In the genomic region with DNA sequence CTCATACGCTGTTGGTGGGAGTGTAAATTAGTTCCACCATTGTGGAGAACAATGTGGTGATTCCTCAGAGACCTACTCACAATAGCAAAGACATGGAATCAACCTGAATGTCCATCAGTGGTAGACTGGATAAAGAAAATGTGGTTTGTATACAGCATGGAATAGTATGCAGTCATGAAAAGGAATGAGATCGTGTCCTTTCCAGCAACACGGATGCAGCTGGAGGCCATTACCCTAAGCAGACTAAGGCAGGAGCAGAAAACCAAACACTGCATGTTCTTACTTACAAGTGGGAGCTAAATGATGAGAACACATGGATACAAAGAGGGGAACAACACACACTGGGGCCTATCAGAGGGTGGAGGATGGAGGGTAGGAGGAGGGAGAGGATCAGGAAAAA, we compare ENCODE assay signal across 24 cellular contexts.
"Had no signal": no experiment of that assay in that cellular context is flagged by ENCODE, and none has a peak within 500 bp of the region (broad histone marks: within the 10 kb centered on the region; RNA-seq: fewer than 3 reads in every experiment).

No MANE protein-coding gene starts in this region.

- H3K27me3 ChIP-seq: adrenal gland had no signal

- H3K9ac ChIP-seq: KMS-11 had no signal

- DNase-seq: activated CD4-positive, alpha-beta memory T cell treated with anti-CD3 and anti-CD28 coated beads for 36 hours; activated CD4-positive, alpha-beta T cell treated with anti-CD3 and anti-CD28 coated beads, Interleukin-2, amount 10 ng/mL, durations not matched to agents 7 days and 5 days; activated CD4-positive, CD25-positive, alpha-beta regulatory T cell; activated CD8-positive, alpha-beta memory T cell treated with anti-CD3 and anti-CD28 coated beads for 24 hours; activated gamma-delta T cell; activated naive CD4-positive, alpha-beta T cell treated with anti-CD3 and anti-CD28 coated beads, Interleukin-2, amount 10 ng/mL, durations not matched to agents 7 days and 5 days; activated naive CD8-positive, alpha-beta T cell treated with anti-CD3 and anti-CD28 coated beads, Interleukin-2, amount 10 ng/mL, durations not matched to agents 7 days and 5 days; activated T-cell treated with anti-CD3 and anti-CD28 coated beads, Interleukin-2, amount 50 U/mL, for 4 hours; anterior cingulate cortex; central memory CD4-positive, alpha-beta T cell; NCI-H1092; NCI-H1417; NCI-H1694; NCI-H2029; NCI-H510A treated with DMSO at 0.1 percent for 48 hours; NCI-H69; NK-92 treated with Interleukin-12 subunit alpha and Interleukin-12 subunit beta, amount 100 ng/mL, for 24 hours; SHP77 treated with DMSO at 0.1 percent for 48 hours; T-helper 2 cell; T1000 had no signal

- FAIRE-seq: RCC 7860, TTC549 had no signal

- H3K4me2 ChIP-seq: KMS-11 had no signal

- H3K4me3 Mint-ChIP-seq: activated CD4-positive, alpha-beta memory T cell treated with anti-CD3 and anti-CD28 coated beads for 36 hours; activated CD4-positive, alpha-beta T cell treated with anti-CD3 and anti-CD28 coated beads, Interleukin-2, amount 10 ng/mL, durations not matched to agents 7 days and 5 days; activated naive CD4-positive, alpha-beta T cell treated with anti-CD3 and anti-CD28 coated beads, Interleukin-2, amount 10 ng/mL, durations not matched to agents 7 days and 5 days; activated naive CD8-positive, alpha-beta T cell treated with anti-CD3 and anti-CD28 coated beads, Interleukin-2, amount 10 ng/mL, durations not matched to agents 7 days and 5 days; activated T-cell treated with anti-CD3 and anti-CD28 coated beads, Interleukin-2, amount 50 U/mL, for 4 hours had no signal

- H3K27me3 Mint-ChIP-seq: activated CD4-positive, alpha-beta memory T cell treated with anti-CD3 and anti-CD28 coated beads for 36 hours; activated CD4-positive, alpha-beta T cell treated with anti-CD3 and anti-CD28 coated beads, Interleukin-2, amount 10 ng/mL, durations not matched to agents 7 days and 5 days; activated naive CD4-positive, alpha-beta T cell treated with anti-CD3 and anti-CD28 coated beads, Interleukin-2, amount 10 ng/mL, durations not matched to agents 7 days and 5 days; activated naive CD8-positive, alpha-beta T cell treated with anti-CD3 and anti-CD28 coated beads, Interleukin-2, amount 10 ng/mL, durations not matched to agents 7 days and 5 days had no signal

- ATAC-seq: activated T-cell treated with anti-CD3 and anti-CD28 coated beads, Interleukin-2, amount 50 U/mL, for 4 hours had no signal

- H3K9me3 ChIP-seq: adrenal gland had no signal

- H3K4me3 ChIP-seq: adrenal gland had no signal

- H3K36me3 ChIP-seq: adrenal gland had no signal

- H3K27ac ChIP-seq: adrenal gland, KMS-11 had no signal

- H3K27ac Mint-ChIP-seq: activated CD4-positive, alpha-beta memory T cell treated with anti-CD3 and anti-CD28 coated beads for 36 hours; activated CD4-positive, alpha-beta T cell treated with anti-CD3 and anti-CD28 coated beads, Interleukin-2, amount 10 ng/mL, durations not matched to agents 7 days and 5 days; activated naive CD8-positive, alpha-beta T cell treated with anti-CD3 and anti-CD28 coated beads, Interleukin-2, amount 10 ng/mL, durations not matched to agents 7 days and 5 days had no signal

- H3K9me3 Mint-ChIP-seq: activated CD4-positive, alpha-beta memory T cell treated with anti-CD3 and anti-CD28 coated beads for 36 hours; activated CD4-positive, alpha-beta T cell treated with anti-CD3 and anti-CD28 coated beads, Interleukin-2, amount 10 ng/mL, durations not matched to agents 7 days and 5 days; activated naive CD4-positive, alpha-beta T cell treated with anti-CD3 and anti-CD28 coated beads, Interleukin-2, amount 10 ng/mL, durations not matched to agents 7 days and 5 days; activated naive CD8-positive, alpha-beta T cell treated with anti-CD3 and anti-CD28 coated beads, Interleukin-2, amount 10 ng/mL, durations not matched to agents 7 days and 5 days had no signal
